Comparison of ENCODE assay signal across 17 cellular contexts in genomic region chrX:153487590-153488071, GRCh38. TPM values are rescaled to one million over a fixed set of nuclear protein-coding genes. Genes with fewer than 3 reads are reported as not detected.
A peak's percentile ranks its signal among the peaks of the same experiment; 100 is the strongest.
DNase-seq lines count a peak whose midpoint lies in the region; ATAC-seq and TF ChIP-seq lines count a peak whose summit lies in the region.
"Had no signal": no experiment of that assay in that cellular context is flagged by ENCODE, and none has a peak within 500 bp of the region (broad histone marks: within the 10 kb centered on the region; RNA-seq: fewer than 3 reads in every experiment).

No MANE protein-coding gene starts in this region.

- H3K27ac ChIP-seq in adrenal gland = peak overlapping the region in 3 of 5 donors; percentile 12 to 88 (median 47)
- H3K27ac ChIP-seq in right atrium auricular region = peak overlapping the region; percentile 35 to 67
- peak overlapping the region; percentile 89 to 95 for H3K27ac ChIP-seq in thoracic aorta
- H3K27ac ChIP-seq: KMS-11, VCaP had no signal

- H3K27me3 ChIP-seq in adrenal gland = no peaks in the 10 kb centered on the region
- H3K27me3 ChIP-seq in right atrium auricular region = no peaks in the 10 kb centered on the region
- H3K27me3 ChIP-seq in thoracic aorta (replicated peaks; ENCODE audit: insufficient read depth) = no peaks in the 10 kb centered on the region
- H3K27me3 ChIP-seq: BE2C had no signal

- no peak for TF ChIP-seq CTCF in adrenal gland (IDR thresholded peaks at IDR 0.05)
- no peak for TF ChIP-seq CTCF in right atrium auricular region (IDR thresholded peaks at IDR 0.05)
- no peak for TF ChIP-seq CTCF in thoracic aorta (IDR thresholded peaks at IDR 0.05)

- intact Hi-C loops in adrenal gland (cut with DNase I) = no loop called here

- WGBS in adrenal gland, 4 donors = 10 to 61% (median 38%) methylated on average over 2 to 11 of the region's 11 CpGs

- H3K4me1 ChIP-seq in adrenal gland (replicated peaks in 1 of 2) = no peaks in the 10 kb centered on the region
- H3K4me1 ChIP-seq in right atrium auricular region = peaks cover 0 to 32% of the 10 kb centered on the region in 2 donors
- peaks cover 12 to 95% of the 10 kb centered on the region in 2 donors for H3K4me1 ChIP-seq in thoracic aorta (ENCODE audit: control insufficient read depth in 1 of 2, low read depth in 2 of 2)

- no peak for TF ChIP-seq POLR2A in adrenal gland (IDR thresholded peaks at IDR 0.05)

- no peaks in the 10 kb centered on the region for H3K36me3 ChIP-seq in adrenal gland (replicated peaks in 1 of 2)
- no peaks in the 10 kb centered on the region for H3K36me3 ChIP-seq in right atrium auricular region
- H3K36me3 ChIP-seq in thoracic aorta = no peaks in the 10 kb centered on the region
- H3K36me3 ChIP-seq: BE2C had no signal

- ATAC-seq in thoracic aorta (ENCODE audit: insufficient number of reproducible peaks, low FRiP score, low read depth) (peak; percentile 72), GM18868 (IDR thresholded peaks at IDR 0.05; ENCODE audit: unreplicated experiment) (no peak)

- H3K9me3 ChIP-seq in adrenal gland (replicated peaks in 1 of 3) (no peaks in the 10 kb centered on the region), right atrium auricular region (no peaks in the 10 kb centered on the region), thoracic aorta (no peaks in the 10 kb centered on the region)
- H3K9me3 ChIP-seq: BE2C had no signal

- no peak overlapping the region for H3K4me3 ChIP-seq in adrenal gland
- no peak overlapping the region for H3K4me3 ChIP-seq in right atrium auricular region
- peak overlapping the region; percentile 48 for H3K4me3 ChIP-seq in thoracic aorta

- DNase-seq in adrenal gland (peak in 6 of 7 donors; percentile 31 to 61 (median 56)), right atrium auricular region (ENCODE audit: low spot score) (no peak), thoracic aorta (ENCODE audit: low spot score) (peak; percentile 54), dedifferentiated amniotic fluid mesenchymal stem cell (ENCODE audit: extremely low spot score) (no peak), anterior cingulate cortex (lab: John Stamatoyannopoulos, UW) (no peak)
- DNase-seq: activated effector memory CD4-positive, alpha-beta T cell treated with anti-CD3 and anti-CD28 coated beads, Interleukin-2, amount 50 U/mL, for 16 hours; BE2C; DMS79; NCI-H1436; NCI-H446; stimulated activated CD4-positive, alpha-beta T cell treated with anti-CD3 and anti-CD28 coated beads, Interleukin-4, amount 100 ng/mL, for 1 hour had no signal

RNA-seq across cellular contexts. Expression of gene BGN, which starts 7.1 kb away (rescaled TPM):
- total RNA-seq in adrenal gland (100 to 1,000 TPM in 7 of 8 donors, 10 to 100 TPM in 1; 98.2 to 338 (median 275) TPM), right atrium auricular region (100 to 1,000 TPM; 141 to 206 TPM), thoracic aorta (1,000 to 10,000 TPM; 1,777 to 1,907 TPM)
- polyA plus RNA-seq in adrenal gland = 100 to 1,000 TPM; 176 to 598 (median 240) TPM
- total RNA-seq: activated CD8-positive, alpha-beta memory T cell treated with anti-CD3 and anti-CD28 coated beads for 36 hours had no signal

RNA-seq across cellular contexts. Expression of gene HAUS7, which starts 17.3 kb away (rescaled TPM):
- 10 to 100 TPM; 13.0 to 46.3 (median 17.4) TPM for total RNA-seq in adrenal gland
- 100 to 1,000 TPM in 1 of 3 donors, 10 to 100 TPM in 1, 1 to 10 TPM in 1; 7.3 to 111 (median 59.1) TPM for polyA plus RNA-seq in adrenal gland
- total RNA-seq in right atrium auricular region = 10 to 100 TPM; 10.5 to 15.9 TPM
- 100 to 1,000 TPM; 111 TPM for total RNA-seq in thoracic aorta

RNA-seq across cellular contexts. Expression of gene ATP2B3, which starts 29.8 kb away (rescaled TPM):
- 10 to 100 TPM; 11.5 to 46.4 (median 20.6) TPM for total RNA-seq in adrenal gland
- polyA plus RNA-seq in adrenal gland = 10 to 100 TPM in 2 of 3 donors, 1 to 10 TPM in 1; 9.8 to 15.3 (median 13.6) TPM
- total RNA-seq in right atrium auricular region = not detected
- under 1 TPM; 0.68 to 0.85 TPM for total RNA-seq in thoracic aorta
- total RNA-seq: activated CD8-positive, alpha-beta memory T cell treated with anti-CD3 and anti-CD28 coated beads for 36 hours; ureter had no signal
- polyA plus RNA-seq: keratinocyte had no signal

RNA-seq across cellular contexts. Expression of gene TREX2, which starts 41.8 kb away (rescaled TPM):
- 1 to 10 TPM in 3 of 8 donors, under 1 TPM in 4, not detected in 1; 0.28 to 4.3 (median 0.65) TPM for total RNA-seq in adrenal gland
- 1 to 10 TPM in 2 of 3 donors, not detected in 1; 1.7 to 1.8 TPM for polyA plus RNA-seq in adrenal gland
- total RNA-seq in right atrium auricular region = under 1 TPM in 1 of 2 donors, not detected in 1; 0.94 TPM
- 10 to 100 TPM; 22.1 to 24.8 TPM for total RNA-seq in thoracic aorta

Comparison
In these comparisons a context has a peak if more than half of its experiments do, and no peak if none do; other contexts are left out.
1. DNase-seq: peak in adrenal gland (6 of 7) and thoracic aorta (single experiment); none in right atrium auricular region (single experiment), dedifferentiated amniotic fluid mesenchymal stem cell (single experiment) and anterior cingulate cortex (0 of 58).
2. RNA of gene BGN, which starts 7.1 kb away (total RNA-seq): 1,777 to 1,907 TPM in thoracic aorta; 98.2 to 338 TPM in adrenal gland and 141 to 206 TPM in right atrium auricular region; every median in the first group is over 4 times any median in the second.
3. RNA of gene ATP2B3, which starts 29.8 kb away (total RNA-seq): 11.5 to 46.4 TPM in adrenal gland; 0.68 to 0.85 TPM in thoracic aorta and not detected in right atrium auricular region; every median in the first group is over 4 times any median in the second.
4. Peak in every context shown above with its lines, with median percentiles within 50 percentile points of each other: H3K27ac ChIP-seq.